20 cellular contexts compared by ENCODE assay signal in the genomic region with DNA sequence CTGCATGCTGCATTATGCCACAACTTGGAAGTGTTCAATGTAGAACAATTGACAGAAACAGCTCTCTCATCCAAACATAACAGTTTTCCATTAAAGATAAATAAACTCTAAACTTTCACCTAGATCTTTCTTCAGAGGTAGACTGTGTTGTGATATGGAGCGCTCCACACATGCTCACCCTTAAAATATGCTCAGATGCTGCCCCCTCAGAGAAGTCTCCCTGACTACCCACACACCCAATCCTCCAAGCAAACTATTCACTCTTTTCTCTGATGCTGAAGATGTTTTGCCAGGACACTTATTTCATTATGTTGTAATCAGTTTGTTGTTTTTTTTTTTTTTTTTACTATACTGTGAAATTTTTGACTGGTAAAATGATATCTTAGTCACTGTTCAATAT.
"Had no signal": no experiment of that assay in that cellular context is flagged by ENCODE, and none has a peak within 500 bp of the region (broad histone marks: within the 10 kb centered on the region; RNA-seq: fewer than 3 reads in every experiment).

No MANE protein-coding gene starts in this region.

- H3K27ac ChIP-seq: gastrocnemius medialis, left ventricle myocardium inferior, lower lobe of right lung, ovary, right atrium auricular region, sigmoid colon had no signal

- ATAC-seq: gastrocnemius medialis, left cardiac atrium, lower lobe of right lung, natural killer cell had no signal

- H3K9me3 ChIP-seq: gastrocnemius medialis, lower lobe of right lung, ovary, right atrium auricular region had no signal

- H3K4me3 Mint-ChIP-seq: dendritic cell treated with granulocyte-macrophage colony-stimulating factor and Interleukin-4, amounts not matched to agents 40 ng/mL and 50 ng/mL, for 4 days; endodermal cell; memory B cell; mesothelial cell of epicardium; natural killer cell; neural crest cell had no signal

- DNase-seq: effector CD4-positive, alpha-beta T cell; endodermal cell; erythroblast; gastrocnemius medialis; left cardiac atrium; left ventricle myocardium inferior; lower lobe of right lung; natural killer cell; nucleus accumbens; ovary; sigmoid colon; stimulated activated CD4-positive, alpha-beta T cell treated with anti-CD3 and anti-CD28 coated beads, Interleukin-2, amount 100 ng/mL, for 48 hours; stimulated activated naive CD4-positive, alpha-beta T cell treated with Interleukin-2 at 50 U/mL for 16 hours; trophoblast cell had no signal

- H3K4me3 ChIP-seq: gastrocnemius medialis, left ventricle myocardium inferior, lower lobe of right lung, ovary, right atrium auricular region, sigmoid colon, smooth muscle cell had no signal

- H3K27me3 ChIP-seq: gastrocnemius medialis, ovary, right atrium auricular region, sigmoid colon had no signal

- H3K36me3 ChIP-seq: gastrocnemius medialis, left ventricle myocardium inferior, lower lobe of right lung, ovary, right atrium auricular region, sigmoid colon had no signal

- H3K4me1 Mint-ChIP-seq: endodermal cell, memory B cell, mesothelial cell of epicardium, natural killer cell, neural crest cell had no signal

- H3K27me3 Mint-ChIP-seq: dendritic cell treated with granulocyte-macrophage colony-stimulating factor and Interleukin-4, amounts not matched to agents 40 ng/mL and 50 ng/mL, for 4 days; memory B cell had no signal

- H3K27ac Mint-ChIP-seq: dendritic cell treated with granulocyte-macrophage colony-stimulating factor and Interleukin-4, amounts not matched to agents 40 ng/mL and 50 ng/mL, for 4 days; endodermal cell; memory B cell; mesothelial cell of epicardium; natural killer cell had no signal

- H3K36me3 Mint-ChIP-seq: mesothelial cell of epicardium had no signal

- H3K4me1 ChIP-seq: gastrocnemius medialis, left ventricle myocardium inferior, lower lobe of right lung, right atrium auricular region, sigmoid colon had no signal
